ENCODE assay signal across 9 cellular contexts in the genomic region with DNA sequence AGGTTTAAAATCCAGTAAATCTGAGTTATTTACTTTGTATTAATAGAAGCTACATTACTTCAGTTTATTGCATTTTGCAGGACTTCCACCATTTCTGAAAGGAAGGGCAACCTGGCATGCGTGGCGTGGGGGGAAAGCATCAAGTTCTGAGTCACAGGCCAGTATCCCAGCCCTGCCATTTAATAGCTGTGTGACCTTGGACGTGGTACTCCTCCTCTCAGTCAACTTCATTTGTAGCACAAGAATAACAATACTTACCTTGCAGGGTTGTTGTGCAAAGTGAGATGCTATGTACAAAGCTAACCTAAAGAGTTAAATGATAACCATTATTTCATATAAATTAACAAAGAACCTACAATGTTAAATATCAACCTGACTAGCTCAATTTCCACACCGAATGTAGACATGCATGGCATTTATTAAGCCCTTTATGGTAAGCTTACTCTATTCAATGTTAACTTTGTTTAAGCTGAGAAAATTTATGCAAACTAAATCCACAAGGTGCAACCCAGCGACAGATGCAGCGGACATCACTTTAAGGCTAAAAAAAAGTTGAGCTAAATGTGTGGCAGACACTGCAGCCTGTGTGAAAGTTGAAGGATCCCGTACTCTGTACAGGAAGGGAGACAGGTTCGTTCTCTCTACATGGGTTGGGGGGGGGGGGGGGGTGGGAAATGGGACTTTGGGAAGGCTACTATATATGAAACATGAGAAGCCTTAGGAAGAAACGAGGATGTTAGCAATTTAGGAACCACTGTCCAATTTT. TPM values are rescaled to one million over a fixed set of nuclear protein-coding genes. Genes with fewer than 3 reads are reported as not detected.
A peak's percentile ranks its signal among the peaks of the same experiment; 100 is the strongest.
DNase-seq lines count a peak whose midpoint lies in the region; ATAC-seq lines count a peak whose summit lies in the region.
"Had no signal": no experiment of that assay in that cellular context is flagged by ENCODE, and none has a peak within 500 bp of the region (broad histone marks: within the 10 kb centered on the region; RNA-seq: fewer than 3 reads in every experiment).

No MANE protein-coding gene starts in this region.

- ATAC-seq in GM19452 (IDR thresholded peaks at IDR 0.05; ENCODE audit: unreplicated experiment): no peak
- ATAC-seq in HG03108 (IDR thresholded peaks at IDR 0.05; ENCODE audit: unreplicated experiment): no peak

- H3K79me2 ChIP-seq in trophoblast cell (ENCODE audit: control insufficient read depth, insufficient read depth, low read length, poor library complexity): peaks cover 26% of the 10 kb centered on the region

- H2BK12ac ChIP-seq in trophoblast cell (ENCODE audit: low read length): no peak overlapping the region

- H3K9me3 ChIP-seq in duodenal mucosa (ENCODE audit: control insufficient read depth in 1 of 2, low read length in 2 of 2): no peaks in the 10 kb centered on the region
- H3K9me3 ChIP-seq in trophoblast cell (ENCODE audit: insufficient read depth, low read depth, low read length): no peaks in the 10 kb centered on the region

- no peak overlapping the region for H4K8ac ChIP-seq in trophoblast cell (ENCODE audit: low read depth, low read length)

- H4K91ac ChIP-seq in trophoblast cell (ENCODE audit: low read depth, low read length): no peak overlapping the region

- peak; percentile 64 for DNase-seq in EH (ENCODE audit: low read depth)
- peak; percentile 33 for DNase-seq in NCI-H226
- DNase-seq in trophoblast cell: no peak
- no peak for DNase-seq in epidermal melanocyte (ENCODE audit: insufficient read length, low spot score)
- no peak for DNase-seq in stimulated activated CD4-positive, alpha-beta T cell treated with anti-CD3 and anti-CD28 coated beads, Interleukin-4, amount 100 ng/mL, for 1 hour
- DNase-seq: effector CD8-positive, alpha-beta T cell had no signal

- H3K23ac ChIP-seq in trophoblast cell (ENCODE audit: low read length): no peak overlapping the region

- no peaks in the 10 kb centered on the region for H3K27me3 ChIP-seq in duodenal mucosa (ENCODE audit: control insufficient read depth in 1 of 2, insufficient read depth in 2 of 2, low read length in 2 of 2)
- H3K27me3 ChIP-seq in trophoblast cell (ENCODE audit: insufficient read depth, low read length): no peaks in the 10 kb centered on the region

- H3K79me1 ChIP-seq in trophoblast cell (ENCODE audit: low read length): peaks cover 17% of the 10 kb centered on the region

- no peak overlapping the region for H3K14ac ChIP-seq in trophoblast cell (ENCODE audit: low read length)

- H3K36me3 ChIP-seq in duodenal mucosa (ENCODE audit: control insufficient read depth in 1 of 2, insufficient read depth in 2 of 2, low read length in 2 of 2) (peaks cover 6 to 26% of the 10 kb centered on the region in 2 donors), trophoblast cell (ENCODE audit: control insufficient read depth in 1 of 2, insufficient read depth in 2 of 2, low read length in 2 of 2) (peaks cover 8 to 11% of the 10 kb centered on the region in 2 experiments)

- H3K27ac ChIP-seq in duodenal mucosa (ENCODE audit: low read depth, low read length): no peak overlapping the region
- no peak overlapping the region for H3K27ac ChIP-seq in trophoblast cell (ENCODE audit: low read depth, low read length)

- H4K12ac ChIP-seq in trophoblast cell (ENCODE audit: low read depth, low read length): no peak overlapping the region

- no peak overlapping the region for H2AK5ac ChIP-seq in trophoblast cell (ENCODE audit: low read length)

- H3K4me3 ChIP-seq in duodenal mucosa (ENCODE audit: low read depth in 1 of 2, low read length in 2 of 2) (peak overlapping the region; percentile 79 to 95), trophoblast cell (ENCODE audit: low read depth, low read length) (no peak overlapping the region)

- no peak overlapping the region for H2BK120ac ChIP-seq in trophoblast cell (ENCODE audit: insufficient read depth, low read length, poor library complexity)

- no CpG with 5 or more reads among the region's 9 CpGs for WGBS in trophoblast cell (ENCODE audit: extremely low coverage, insufficient coverage, insufficient read length)

- no peak overlapping the region for H3K18ac ChIP-seq in trophoblast cell (ENCODE audit: low read length)

- H3K9ac ChIP-seq in duodenal mucosa (ENCODE audit: low read depth in 1 of 2, low read length in 2 of 2) (peak overlapping the region; percentile 21 to 99), trophoblast cell (ENCODE audit: low read length) (no peak overlapping the region)

- H3K4me1 ChIP-seq in duodenal mucosa (ENCODE audit: control insufficient read depth in 1 of 2, insufficient read depth in 2 of 2, low read length in 2 of 2) (peaks cover 34 to 41% of the 10 kb centered on the region in 2 donors), trophoblast cell (ENCODE audit: control insufficient read depth in 1 of 2, insufficient read depth in 2 of 2, low read length in 2 of 2) (peaks cover 2 to 4% of the 10 kb centered on the region in 2 experiments)

- H3K4ac ChIP-seq in trophoblast cell (ENCODE audit: low read depth, low read length): peak overlapping the region; percentile 90

- H2BK5ac ChIP-seq in trophoblast cell (ENCODE audit: low read depth, low read length, poor library complexity): no peak overlapping the region

- peak overlapping the region; percentile 17 for H3K4me2 ChIP-seq in trophoblast cell (ENCODE audit: low read length)

- no peak overlapping the region for H2AFZ ChIP-seq in trophoblast cell (ENCODE audit: insufficient read depth, low read length, poor library complexity)

RNA-seq across cellular contexts. Expression of a gene that starts 4.0 kb away (rescaled TPM):
- polyA plus RNA-seq in trophoblast cell (2013): 455 and 462 TPM in 2 replicates

RNA-seq across cellular contexts. Expression of a gene that starts 17.2 kb away (rescaled TPM):
- 0.15 TPM in 1 of 2 replicates, not detected in the other for polyA plus RNA-seq in trophoblast cell (2013)

Comparison
In these comparisons a context has a peak if more than half of its experiments do, and no peak if none do; other contexts are left out.
1. DNase-seq: peak in EH (single experiment) and NCI-H226 (single experiment); none in trophoblast cell (0 of 2), epidermal melanocyte (single experiment) and stimulated activated CD4-positive, alpha-beta T cell treated with anti-CD3 and anti-CD28 coated beads, Interleukin-4, amount 100 ng/mL, for 1 hour (single experiment).